18 cellular contexts compared by ENCODE assay signal in the genomic region with DNA sequence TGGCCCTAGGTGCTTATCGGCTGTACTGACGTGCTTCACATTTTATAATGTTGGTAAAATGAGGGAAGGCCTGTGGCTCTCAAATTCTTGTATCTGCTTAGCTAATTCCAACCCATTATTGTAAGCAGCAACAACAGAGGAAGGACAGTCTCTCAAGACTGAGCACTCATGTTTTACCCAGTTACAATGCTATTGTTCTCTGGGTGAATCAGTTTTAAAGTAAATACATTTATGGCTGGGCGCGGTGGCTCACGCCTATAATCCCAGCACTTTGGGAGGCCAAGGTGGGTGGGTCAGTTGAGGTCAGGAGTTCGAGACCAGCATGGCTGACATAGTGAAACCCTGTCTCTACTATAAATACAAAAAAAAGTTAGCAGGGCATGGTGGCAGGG.
"Had no signal": no experiment of that assay in that cellular context is flagged by ENCODE, and none has a peak within 500 bp of the region (broad histone marks: within the 10 kb centered on the region; RNA-seq: fewer than 3 reads in every experiment).

No MANE protein-coding gene starts in this region.

- DNase-seq: activated CD4-positive, alpha-beta T cell treated with anti-CD3 and anti-CD28 coated beads, Interleukin-2, amount 10 ng/mL, durations not matched to agents 24 days and 14 days; activated CD8-positive, alpha-beta T cell treated with anti-CD3 and anti-CD28 coated beads, Interleukin-2, amount 10 ng/mL, durations not matched to agents 7 days and 5 days; activated naive CD4-positive, alpha-beta T cell treated with Interleukin-2 at 50 U/mL for 16 hours; activated T-cell treated with anti-CD3 and anti-CD28 coated beads, Interleukin-2, amount 50 U/mL, for 24 hours; body of pancreas; central memory CD4-positive, alpha-beta T cell; endodermal cell; gastrocnemius medialis; head of caudate nucleus; kidney; left lung; nucleus accumbens; stimulated activated naive B cell treated with anti-CD40 and anti-IgM and Interleukin-4, amounts not matched to agents 10 μg/mL and 1 μg/mL and 100 μg/mL, for 72 hours; uterus had no signal

- H3K27ac Mint-ChIP-seq: activated CD4-positive, alpha-beta T cell treated with anti-CD3 and anti-CD28 coated beads, Interleukin-2, amount 10 ng/mL, durations not matched to agents 24 days and 14 days; activated CD8-positive, alpha-beta T cell treated with anti-CD3 and anti-CD28 coated beads, Interleukin-2, amount 10 ng/mL, durations not matched to agents 7 days and 5 days; activated T-cell treated with anti-CD3 and anti-CD28 coated beads, Interleukin-2, amount 50 U/mL, for 24 hours; activated T-helper 2 cell treated with anti-CD3 and anti-CD28 coated beads, Interferon-gamma antibody, Interleukin-2, Interleukin-4, amounts not matched to agents 10 μg/mL and 5 μg/mL and 100 μg/mL, durations not matched to agents 14 hours and 24 hours and 36 hours; endodermal cell; memory B cell; natural killer cell treated with Interleukin-12 subunit alpha and Interleukin-12 subunit beta and Interleukin-15 and Interleukin-18, amount 100 ng/mL, for 72 hours; stimulated activated naive B cell treated with anti-CD40 and anti-IgM and Interleukin-4, amounts not matched to agents 10 μg/mL and 1 μg/mL and 100 μg/mL, for 72 hours had no signal

- H3K9me3 Mint-ChIP-seq: activated CD4-positive, alpha-beta T cell treated with anti-CD3 and anti-CD28 coated beads, Interleukin-2, amount 10 ng/mL, durations not matched to agents 24 days and 14 days; activated T-cell treated with anti-CD3 and anti-CD28 coated beads, Interleukin-2, amount 50 U/mL, for 24 hours; activated T-helper 2 cell treated with anti-CD3 and anti-CD28 coated beads, Interferon-gamma antibody, Interleukin-2, Interleukin-4, amounts not matched to agents 10 μg/mL and 5 μg/mL and 100 μg/mL, durations not matched to agents 14 hours and 24 hours and 36 hours; endodermal cell; memory B cell had no signal

- H3K9me3 ChIP-seq: body of pancreas, gastrocnemius medialis, left lung, thoracic aorta, uterus had no signal

- H3K27ac ChIP-seq: body of pancreas, gastrocnemius medialis, thoracic aorta, uterus had no signal

- H3K36me3 Mint-ChIP-seq: memory B cell; natural killer cell treated with Interleukin-12 subunit alpha and Interleukin-12 subunit beta and Interleukin-15 and Interleukin-18, amount 100 ng/mL, for 72 hours; stimulated activated naive B cell treated with anti-CD40 and anti-IgM and Interleukin-4, amounts not matched to agents 10 μg/mL and 1 μg/mL and 100 μg/mL, for 72 hours had no signal

- H3K4me1 ChIP-seq: body of pancreas, left lung, uterus had no signal

- H3K27me3 ChIP-seq: body of pancreas, gastrocnemius medialis, left lung, uterus had no signal

- H3K36me3 ChIP-seq: gastrocnemius medialis, left lung, thoracic aorta, uterus had no signal

- H3K27me3 Mint-ChIP-seq: activated CD4-positive, alpha-beta T cell treated with anti-CD3 and anti-CD28 coated beads, Interleukin-2, amount 10 ng/mL, durations not matched to agents 24 days and 14 days; activated T-cell treated with anti-CD3 and anti-CD28 coated beads, Interleukin-2, amount 50 U/mL, for 24 hours; memory B cell; natural killer cell treated with Interleukin-12 subunit alpha and Interleukin-12 subunit beta and Interleukin-15 and Interleukin-18, amount 100 ng/mL, for 72 hours; stimulated activated naive B cell treated with anti-CD40 and anti-IgM and Interleukin-4, amounts not matched to agents 10 μg/mL and 1 μg/mL and 100 μg/mL, for 72 hours had no signal

- H3K4me1 Mint-ChIP-seq: activated CD4-positive, alpha-beta T cell treated with anti-CD3 and anti-CD28 coated beads, Interleukin-2, amount 10 ng/mL, durations not matched to agents 24 days and 14 days; stimulated activated naive B cell treated with anti-CD40 and anti-IgM and Interleukin-4, amounts not matched to agents 10 μg/mL and 1 μg/mL and 100 μg/mL, for 72 hours had no signal

- ATAC-seq: activated CD8-positive, alpha-beta T cell treated with anti-CD3 and anti-CD28 coated beads, Interleukin-2, amount 10 ng/mL, durations not matched to agents 7 days and 5 days; body of pancreas; gastrocnemius medialis; left lung; natural killer cell treated with Interleukin-12 subunit alpha and Interleukin-12 subunit beta and Interleukin-15 and Interleukin-18, amount 100 ng/mL, for 72 hours; stimulated activated naive B cell treated with anti-CD40 and anti-IgM and Interleukin-4, amounts not matched to agents 10 μg/mL and 1 μg/mL and 100 μg/mL, for 72 hours had no signal

- H3K4me3 Mint-ChIP-seq: activated CD4-positive, alpha-beta T cell treated with anti-CD3 and anti-CD28 coated beads, Interleukin-2, amount 10 ng/mL, durations not matched to agents 24 days and 14 days; activated CD8-positive, alpha-beta T cell treated with anti-CD3 and anti-CD28 coated beads, Interleukin-2, amount 10 ng/mL, durations not matched to agents 7 days and 5 days; activated T-cell treated with anti-CD3 and anti-CD28 coated beads, Interleukin-2, amount 50 U/mL, for 24 hours; endodermal cell; memory B cell; natural killer cell treated with Interleukin-12 subunit alpha and Interleukin-12 subunit beta and Interleukin-15 and Interleukin-18, amount 100 ng/mL, for 72 hours; stimulated activated naive B cell treated with anti-CD40 and anti-IgM and Interleukin-4, amounts not matched to agents 10 μg/mL and 1 μg/mL and 100 μg/mL, for 72 hours had no signal

- H3K4me3 ChIP-seq: body of pancreas, gastrocnemius medialis, left lung, thoracic aorta, uterus had no signal
